Comparison of ENCODE assay signal across 8 cellular contexts in the genomic region with DNA sequence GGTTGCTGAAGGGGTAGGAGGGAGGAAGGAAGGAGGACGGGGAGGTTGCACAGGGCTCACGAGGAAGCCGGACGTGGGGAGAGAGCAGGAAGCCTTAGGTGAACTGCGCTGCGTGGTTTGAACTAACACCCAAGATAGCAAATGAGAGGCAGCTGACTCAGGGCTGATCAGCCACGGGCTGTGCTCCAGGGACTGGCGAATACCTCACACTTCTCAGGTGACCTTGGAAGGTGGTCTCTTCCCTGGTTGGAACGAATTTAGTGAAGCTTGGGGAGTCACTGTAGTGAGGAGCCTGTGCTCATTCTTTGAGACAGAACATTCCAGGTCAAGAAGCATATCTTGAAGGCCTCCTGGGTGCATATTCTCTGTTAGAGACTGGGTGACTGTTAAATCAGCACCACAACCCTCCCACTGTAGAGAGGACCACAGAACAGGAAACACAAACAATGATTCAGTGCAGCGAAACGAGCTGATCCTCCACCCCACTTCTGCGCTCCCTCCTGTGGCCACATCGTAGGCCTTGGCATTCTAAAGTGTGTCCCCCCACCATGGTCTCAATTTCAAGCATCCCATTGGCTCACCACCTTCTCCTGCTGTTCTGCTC. TPM values are rescaled to one million over a fixed set of nuclear protein-coding genes. Genes with fewer than 3 reads are reported as not detected.
A peak's percentile ranks its signal among the peaks of the same experiment; 100 is the strongest.
DNase-seq lines count a peak whose midpoint lies in the region; TF ChIP-seq lines count a peak whose summit lies in the region.

No MANE protein-coding gene starts in this region.

- H3K36me3 ChIP-seq in KOPT-K1 (ENCODE audit: insufficient read depth, low read length): no peaks in the 10 kb centered on the region

- intact Hi-C loops in cardiac septum (cut with DNase I): loop anchor here (5.0 kb wide), 1 partner anchor 102 kb away; a partner anchor contains a TSS

- peak overlapping the region; percentile 95 for H3K27ac ChIP-seq in KOPT-K1 (ENCODE audit: low read depth, low read length, poor library complexity, severe bottlenecking)

- no peaks in the 10 kb centered on the region for H3K9me3 ChIP-seq in KOPT-K1 (ENCODE audit: insufficient read depth, low read length, poor library complexity, severe bottlenecking)

- DNase-seq in GM10248 (ENCODE audit: extremely low spot score): peak; percentile 52
- DNase-seq in activated T-cell treated with anti-CD3 and anti-CD28 coated beads for 1 hour (ENCODE audit: low read depth): peak; percentile 61
- DNase-seq in cardiac septum (ENCODE audit: low spot score): peak; percentile 85
- peak; percentile 51 to 61 (median 55) for DNase-seq in stimulated activated CD4-positive, alpha-beta T cell treated with anti-CD3 and anti-CD28 coated beads, TNF-alpha, amount 100 ng/mL, for 48 hours (ENCODE audit: low read depth in 3 of 3)
- DNase-seq in DMS 273 (lab: John Stamatoyannopoulos, UW; ENCODE audit: unreplicated experiment): no peak
- no peak for DNase-seq in DMS 273 treated with DMSO at 0.1 percent for 48 hours (lab: John Stamatoyannopoulos, UW)
- DNase-seq in hippocampal formation (lab: John Stamatoyannopoulos, UW): no peak

- POLR2A ChIA-PET in GM10248 (lab: Yijun Ruan, JAX): no interaction called here

- CTCF ChIA-PET in GM10248 (lab: Yijun Ruan, JAX): interaction anchor here (1.0 kb wide), 1 partner anchor 12 kb away, joined by 3 read pairs; no protein-coding TSS in a partner anchor

- no peak for TF ChIP-seq CTCF in GM10248 (IDR thresholded peaks at IDR 0.05; ENCODE audit: control extremely low read depth, extremely low read depth, low read depth, missing control alignments)

RNA-seq across cellular contexts. Expression of a gene that starts 33.8 kb away (rescaled TPM):
- 0.48 TPM for total RNA-seq in cardiac septum

RNA-seq across cellular contexts. Expression of a gene that starts 59.4 kb away (rescaled TPM):
- 0.11 TPM for total RNA-seq in cardiac septum

Comparison
In these comparisons a context has a peak if more than half of its experiments do, and no peak if none do; other contexts are left out.
1. DNase-seq: peak in GM10248 (single experiment), activated T-cell treated with anti-CD3 and anti-CD28 coated beads for 1 hour (single experiment), cardiac septum (single experiment) and stimulated activated CD4-positive, alpha-beta T cell treated with anti-CD3 and anti-CD28 coated beads, TNF-alpha, amount 100 ng/mL, for 48 hours (3 of 3); none in DMS 273 (single experiment), DMS 273 treated with DMSO at 0.1 percent for 48 hours (single experiment) and hippocampal formation (0 of 2).